In the genomic region with DNA sequence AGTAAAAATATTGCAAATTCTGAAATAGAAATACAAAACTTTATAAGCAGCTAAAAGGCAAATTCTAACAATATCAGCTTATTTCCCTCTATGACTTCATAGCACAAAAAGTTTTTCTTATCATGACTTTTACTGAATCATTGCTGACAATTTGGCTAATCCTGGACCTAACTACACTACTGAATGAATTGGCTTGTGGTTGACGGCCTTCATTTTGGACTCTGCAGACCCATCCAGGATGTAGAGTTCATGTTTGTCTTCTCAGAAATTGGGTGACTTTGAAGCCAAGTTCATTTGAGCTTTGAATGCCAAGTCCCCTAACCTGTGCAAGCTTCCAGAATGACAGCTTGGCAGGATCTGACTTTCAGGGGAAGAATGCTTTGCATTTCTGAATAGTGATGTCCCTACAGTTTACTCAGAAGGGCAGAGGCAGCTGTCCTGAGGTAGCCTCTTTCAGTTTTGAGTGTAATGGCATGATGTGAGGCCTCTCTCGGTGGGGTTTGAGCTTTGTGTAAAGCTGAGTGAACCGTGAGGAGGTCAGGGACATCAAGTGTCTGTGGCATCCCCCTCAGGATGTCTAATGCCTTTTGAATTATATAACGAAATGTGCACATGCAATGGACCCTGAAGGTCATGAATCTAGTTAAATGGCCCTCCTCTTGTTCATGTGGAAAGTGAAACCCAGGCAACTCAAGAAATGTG, we compare ENCODE assay signal across 1 cellular context.
TF ChIP-seq lines count a peak whose summit lies in the region.

No MANE protein-coding gene starts in this region.

TF ChIP-seq in SK-N-SH, 30 proteins besides CTCF, POLR2A, EP300 and RAD21 (continued from another document):
- TF ChIP-seq USF2 (IDR thresholded peaks at IDR 0.05; ENCODE audit: borderline replicate concordance, low read depth, low read length) (no peak), SMC3 (IDR thresholded peaks at IDR 0.05; ENCODE audit: low read depth, low read length) (no peak), NRF1 (IDR thresholded peaks at IDR 0.05; ENCODE audit: low read depth, low read length) (no peak), JUND (IDR thresholded peaks at IDR 0.05) (peak; percentile 58), YY1 (IDR thresholded peaks at IDR 0.05; ENCODE audit: low read depth) (no peak), CHD2 (IDR thresholded peaks at IDR 0.05; ENCODE audit: low read length, partially characterized antibody) (no peak), SIN3A (IDR thresholded peaks at IDR 0.05; ENCODE audit: borderline replicate concordance, low read depth, low read length) (no peak), TAF1 (IDR thresholded peaks at IDR 0.05; ENCODE audit: borderline replicate concordance, low read depth, low read length) (no peak), MXI1 (IDR thresholded peaks at IDR 0.05; ENCODE audit: low read depth, low read length) (no peak), GATA2 (CRISPR knock-in tag; IDR thresholded peaks at IDR 0.05) (no peak), TEAD4 (IDR thresholded peaks at IDR 0.05; ENCODE audit: borderline replicate concordance, insufficient read depth) (peak; percentile 50; the same call in 1 of the 2 replicates), ELF1 (IDR thresholded peaks at IDR 0.05) (no peak), FOXM1 (IDR thresholded peaks at IDR 0.05; ENCODE audit: low read depth) (no peak), GABPA (IDR thresholded peaks at IDR 0.05; ENCODE audit: low read depth) (no peak), FOXJ3 (CRISPR knock-in tag; IDR thresholded peaks at IDR 0.05) (no peak), TCF12 (IDR thresholded peaks at IDR 0.05) (peak; percentile 80), PBX3 (IDR thresholded peaks at IDR 0.05) (peak; percentile 86)
- TF ChIP-seq, protein P1, sequence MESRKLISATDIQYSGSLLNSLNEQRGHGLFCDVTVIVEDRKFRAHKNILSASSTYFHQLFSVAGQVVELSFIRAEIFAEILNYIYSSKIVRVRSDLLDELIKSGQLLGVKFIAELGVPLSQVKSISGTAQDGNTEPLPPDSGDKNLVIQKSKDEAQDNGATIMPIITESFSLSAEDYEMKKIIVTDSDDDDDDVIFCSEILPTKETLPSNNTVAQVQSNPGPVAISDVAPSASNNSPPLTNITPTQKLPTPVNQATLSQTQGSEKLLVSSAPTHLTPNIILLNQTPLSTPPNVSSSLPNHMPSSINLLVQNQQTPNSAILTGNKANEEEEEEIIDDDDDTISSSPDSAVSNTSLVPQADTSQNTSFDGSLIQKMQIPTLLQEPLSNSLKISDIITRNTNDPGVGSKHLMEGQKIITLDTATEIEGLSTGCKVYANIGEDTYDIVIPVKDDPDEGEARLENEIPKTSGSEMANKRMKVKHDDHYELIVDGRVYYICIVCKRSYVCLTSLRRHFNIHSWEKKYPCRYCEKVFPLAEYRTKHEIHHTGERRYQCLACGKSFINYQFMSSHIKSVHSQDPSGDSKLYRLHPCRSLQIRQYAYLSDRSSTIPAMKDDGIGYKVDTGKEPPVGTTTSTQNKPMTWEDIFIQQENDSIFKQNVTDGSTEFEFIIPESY (IDR thresholded peaks at IDR 0.05; ENCODE audit: borderline replicate concordance, low read depth), result no peak
- TF ChIP-seq, protein P2, sequence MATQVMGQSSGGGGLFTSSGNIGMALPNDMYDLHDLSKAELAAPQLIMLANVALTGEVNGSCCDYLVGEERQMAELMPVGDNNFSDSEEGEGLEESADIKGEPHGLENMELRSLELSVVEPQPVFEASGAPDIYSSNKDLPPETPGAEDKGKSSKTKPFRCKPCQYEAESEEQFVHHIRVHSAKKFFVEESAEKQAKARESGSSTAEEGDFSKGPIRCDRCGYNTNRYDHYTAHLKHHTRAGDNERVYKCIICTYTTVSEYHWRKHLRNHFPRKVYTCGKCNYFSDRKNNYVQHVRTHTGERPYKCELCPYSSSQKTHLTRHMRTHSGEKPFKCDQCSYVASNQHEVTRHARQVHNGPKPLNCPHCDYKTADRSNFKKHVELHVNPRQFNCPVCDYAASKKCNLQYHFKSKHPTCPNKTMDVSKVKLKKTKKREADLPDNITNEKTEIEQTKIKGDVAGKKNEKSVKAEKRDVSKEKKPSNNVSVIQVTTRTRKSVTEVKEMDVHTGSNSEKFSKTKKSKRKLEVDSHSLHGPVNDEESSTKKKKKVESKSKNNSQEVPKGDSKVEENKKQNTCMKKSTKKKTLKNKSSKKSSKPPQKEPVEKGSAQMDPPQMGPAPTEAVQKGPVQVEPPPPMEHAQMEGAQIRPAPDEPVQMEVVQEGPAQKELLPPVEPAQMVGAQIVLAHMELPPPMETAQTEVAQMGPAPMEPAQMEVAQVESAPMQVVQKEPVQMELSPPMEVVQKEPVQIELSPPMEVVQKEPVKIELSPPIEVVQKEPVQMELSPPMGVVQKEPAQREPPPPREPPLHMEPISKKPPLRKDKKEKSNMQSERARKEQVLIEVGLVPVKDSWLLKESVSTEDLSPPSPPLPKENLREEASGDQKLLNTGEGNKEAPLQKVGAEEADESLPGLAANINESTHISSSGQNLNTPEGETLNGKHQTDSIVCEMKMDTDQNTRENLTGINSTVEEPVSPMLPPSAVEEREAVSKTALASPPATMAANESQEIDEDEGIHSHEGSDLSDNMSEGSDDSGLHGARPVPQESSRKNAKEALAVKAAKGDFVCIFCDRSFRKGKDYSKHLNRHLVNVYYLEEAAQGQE (IDR thresholded peaks at IDR 0.05; ENCODE audit: low read depth, low read length), result no peak
